8 cellular contexts compared by ENCODE assay signal in genomic region chr4:140048419-140049022, GRCh38.
DNase-seq lines count a peak whose midpoint lies in the region; ATAC-seq, FAIRE-seq and TF ChIP-seq lines count a peak whose summit lies in the region.

No MANE protein-coding gene starts in this region.

- TF ChIP-seq RAD21 in HepG2 (CRISPR knock-in tag; IDR thresholded peaks at IDR 0.05), result no peak

- peaks cover 32% of the 10 kb centered on the region for H3K27me3 Mint-ChIP-seq in activated CD4-positive, alpha-beta memory T cell treated with anti-CD3 and anti-CD28 coated beads for 36 hours
- H3K27me3 Mint-ChIP-seq in activated CD4-positive, alpha-beta memory T cell treated with anti-CD3 and anti-CD28 coated beads, Interleukin-2, amount 10 ng/mL, durations not matched to agents 7 days and 5 days, result peaks cover 46% of the 10 kb centered on the region
- H3K27me3 Mint-ChIP-seq in activated naive CD8-positive, alpha-beta T cell treated with anti-CD3 and anti-CD28 coated beads, Interleukin-2, amount 10 ng/mL, durations not matched to agents 7 days and 5 days, result no peaks in the 10 kb centered on the region

- H3K4me1 ChIP-seq in HepG2 (ENCODE audit: insufficient read depth, low read length), result peaks cover 20% of the 10 kb centered on the region
- peaks cover 8% of the 10 kb centered on the region for H3K4me1 ChIP-seq in testis

- H3K27me3 ChIP-seq in HepG2 (ENCODE audit: control insufficient read depth in 1 of 2, insufficient read depth in 2 of 2, low read length in 2 of 2) (peaks cover 0 to 6% of the 10 kb centered on the region in 2 experiments; a peak in 1 of 5 replicates), testis (no peaks in the 10 kb centered on the region)

- no peaks in the 10 kb centered on the region for H4K20me1 ChIP-seq in HepG2 (ENCODE audit: insufficient read depth, low read length)

- TF ChIP-seq EP300 in HepG2 (IDR thresholded peaks at IDR 0.05; ENCODE audit: low read depth in 2 of 2, low read length in 2 of 2) (no peak), HepG2 (CRISPR knock-in tag; IDR thresholded peaks at IDR 0.05; ENCODE audit: borderline replicate concordance) (no peak)

- H3K4me2 ChIP-seq in HepG2 (ENCODE audit: low read depth, low read length), result peak overlapping the region; percentile 58; the same call in 1 of the 2 replicates

- no peaks in the 10 kb centered on the region for H3K9me3 ChIP-seq in HepG2 (ENCODE audit: low read length)
- no peaks in the 10 kb centered on the region for H3K9me3 ChIP-seq in testis

- no peak overlapping the region for H3K4me3 ChIP-seq in HepG2 (replicated peaks in 1 of 3; ENCODE audit: insufficient read depth in 1 of 3, low read depth in 2 of 3, low read length in 3 of 3)
- peak overlapping the region; percentile 10 to 18 for H3K4me3 ChIP-seq in testis

- H3K4me1 Mint-ChIP-seq in activated CD4-positive, alpha-beta memory T cell treated with anti-CD3 and anti-CD28 coated beads for 36 hours (ENCODE audit: low read depth), result peaks cover 21% of the 10 kb centered on the region
- H3K4me1 Mint-ChIP-seq in activated CD4-positive, alpha-beta memory T cell treated with anti-CD3 and anti-CD28 coated beads, Interleukin-2, amount 10 ng/mL, durations not matched to agents 7 days and 5 days, result peaks cover 30% of the 10 kb centered on the region
- H3K4me1 Mint-ChIP-seq in activated naive CD8-positive, alpha-beta T cell treated with anti-CD3 and anti-CD28 coated beads, Interleukin-2, amount 10 ng/mL, durations not matched to agents 7 days and 5 days, result peaks cover 52% of the 10 kb centered on the region

- DNase-seq in activated CD4-positive, alpha-beta memory T cell treated with anti-CD3 and anti-CD28 coated beads for 36 hours, result no peak
- no peak for DNase-seq in activated CD4-positive, alpha-beta memory T cell treated with anti-CD3 and anti-CD28 coated beads, Interleukin-2, amount 10 ng/mL, durations not matched to agents 7 days and 5 days
- no peak for DNase-seq in activated naive CD8-positive, alpha-beta T cell treated with anti-CD3 and anti-CD28 coated beads, Interleukin-2, amount 10 ng/mL, durations not matched to agents 7 days and 5 days
- DNase-seq in HepG2 (ENCODE audit: low spot score) (no peak), testis (no peak), 8988T (no peak)
- DNase-seq in activated naive CD4-positive, alpha-beta T cell treated with anti-CD3 and anti-CD28 coated beads, Interleukin-2, amount 50 U/mL, for 72 hours (ENCODE audit: low spot score in 2 of 2), result no peak

- no peak for FAIRE-seq in HepG2 (lab: Jason Lieb, UNC)

- no TSS peak for BruUV-seq in HepG2 (replicated peaks; lab: Mats Ljungman, UMichigan)

- peak overlapping the region; percentile 16 for H2AFZ ChIP-seq in HepG2 (ENCODE audit: low read length)

- WGBS in HepG2 (ENCODE audit: low lambda C conversion rate), result 21% methylated on average over 4 of the region's 4 CpGs
- 13 to 23% methylated on average over 4 of the region's 4 CpGs for WGBS in testis, 2 donors

- no peak for TF ChIP-seq CTCF in HepG2 (CRISPR knock-in tag; IDR thresholded peaks at IDR 0.05)
- TF ChIP-seq CTCF in testis (IDR thresholded peaks at IDR 0.05), result no peak

- TF ChIP-seq POLR2A in HepG2 (IDR thresholded peaks at IDR 0.05; ENCODE audit: insufficient read depth in 1 of 2, low read depth in 2 of 2, low read length in 2 of 2), result no peak
- TF ChIP-seq POLR2A in testis (IDR thresholded peaks at IDR 0.05), result no peak

- intact Hi-C loops in activated CD4-positive, alpha-beta memory T cell treated with anti-CD3 and anti-CD28 coated beads for 36 hours (cut with micrococcal nuclease), result loop anchor here (2.0 kb wide), 2 partner anchors 22 to 102 kb away; no protein-coding TSS in a partner anchor
- intact Hi-C loops in HepG2 (cut with micrococcal nuclease; ENCODE audit: unreplicated experiment), result no loop called here
- intact Hi-C loops in testis (cut with DNase I; ENCODE audit: low total_unique reads), result no loop called here

- peak overlapping the region; percentile 57 for H3K4me3 Mint-ChIP-seq in activated CD4-positive, alpha-beta memory T cell treated with anti-CD3 and anti-CD28 coated beads for 36 hours
- no peak overlapping the region for H3K4me3 Mint-ChIP-seq in activated CD4-positive, alpha-beta memory T cell treated with anti-CD3 and anti-CD28 coated beads, Interleukin-2, amount 10 ng/mL, durations not matched to agents 7 days and 5 days
- H3K4me3 Mint-ChIP-seq in activated naive CD8-positive, alpha-beta T cell treated with anti-CD3 and anti-CD28 coated beads, Interleukin-2, amount 10 ng/mL, durations not matched to agents 7 days and 5 days, result peak overlapping the region; percentile 91

- H3K9me3 Mint-ChIP-seq in activated CD4-positive, alpha-beta memory T cell treated with anti-CD3 and anti-CD28 coated beads for 36 hours, result no peaks in the 10 kb centered on the region
- no peaks in the 10 kb centered on the region for H3K9me3 Mint-ChIP-seq in activated CD4-positive, alpha-beta memory T cell treated with anti-CD3 and anti-CD28 coated beads, Interleukin-2, amount 10 ng/mL, durations not matched to agents 7 days and 5 days
- H3K9me3 Mint-ChIP-seq in activated naive CD8-positive, alpha-beta T cell treated with anti-CD3 and anti-CD28 coated beads, Interleukin-2, amount 10 ng/mL, durations not matched to agents 7 days and 5 days, result no peaks in the 10 kb centered on the region
- no peaks in the 10 kb centered on the region for H3K9me3 Mint-ChIP-seq in activated naive CD4-positive, alpha-beta T cell treated with anti-CD3 and anti-CD28 coated beads, Interleukin-2, amount 50 U/mL, for 72 hours

- no peaks in the 10 kb centered on the region for H3K36me3 Mint-ChIP-seq in activated CD4-positive, alpha-beta memory T cell treated with anti-CD3 and anti-CD28 coated beads for 36 hours
- no peaks in the 10 kb centered on the region for H3K36me3 Mint-ChIP-seq in activated CD4-positive, alpha-beta memory T cell treated with anti-CD3 and anti-CD28 coated beads, Interleukin-2, amount 10 ng/mL, durations not matched to agents 7 days and 5 days (ENCODE audit: low read depth)
- H3K36me3 Mint-ChIP-seq in activated naive CD8-positive, alpha-beta T cell treated with anti-CD3 and anti-CD28 coated beads, Interleukin-2, amount 10 ng/mL, durations not matched to agents 7 days and 5 days, result no peaks in the 10 kb centered on the region
- H3K36me3 Mint-ChIP-seq in activated naive CD4-positive, alpha-beta T cell treated with anti-CD3 and anti-CD28 coated beads, Interleukin-2, amount 50 U/mL, for 72 hours, result peaks cover 0 to 7% of the 10 kb centered on the region in 2 donors

- in situ Hi-C loops in HepG2 (cut with HindIII; ENCODE audit: extremely low pct_ligation_motif_present, low pct_unique_long_range_greater_than_20kb), result no loop called here

- H3K9ac ChIP-seq in HepG2 (ENCODE audit: insufficient read depth, low read depth, low read length), result no peak overlapping the region

- H3K27ac Mint-ChIP-seq in activated CD4-positive, alpha-beta memory T cell treated with anti-CD3 and anti-CD28 coated beads for 36 hours, result no peak overlapping the region
- H3K27ac Mint-ChIP-seq in activated CD4-positive, alpha-beta memory T cell treated with anti-CD3 and anti-CD28 coated beads, Interleukin-2, amount 10 ng/mL, durations not matched to agents 7 days and 5 days, result no peak overlapping the region
- peak overlapping the region; percentile 92 for H3K27ac Mint-ChIP-seq in activated naive CD8-positive, alpha-beta T cell treated with anti-CD3 and anti-CD28 coated beads, Interleukin-2, amount 10 ng/mL, durations not matched to agents 7 days and 5 days
- H3K27ac Mint-ChIP-seq in activated naive CD4-positive, alpha-beta T cell treated with anti-CD3 and anti-CD28 coated beads, Interleukin-2, amount 50 U/mL, for 72 hours, result peak overlapping the region in 1 of 2 donors; percentile 83

- POLR2A ChIA-PET in activated CD4-positive, alpha-beta memory T cell treated with anti-CD3 and anti-CD28 coated beads for 36 hours (lab: Charles Lee), result no interaction called here
- POLR2A ChIA-PET in activated CD4-positive, alpha-beta memory T cell treated with anti-CD3 and anti-CD28 coated beads, Interleukin-2, amount 10 ng/mL, durations not matched to agents 7 days and 5 days (lab: Charles Lee), result interaction anchor here (1.2 to 1.6 kb wide), 2 partner anchors 21 to 105 kb away, joined by 3 to 4 read pairs; partner anchors contain the start of gene MAML3
- POLR2A ChIA-PET in activated naive CD8-positive, alpha-beta T cell treated with anti-CD3 and anti-CD28 coated beads, Interleukin-2, amount 10 ng/mL, durations not matched to agents 7 days and 5 days (lab: Charles Lee), result interaction anchor here (0.7 to 2.1 kb wide), 8 partner anchors 11 to 206 kb away, joined by 3 to 11 read pairs (median 6); partner anchors contain the start of gene MAML3
- POLR2A ChIA-PET in HepG2 (lab: Yijun Ruan, JAX), result no interaction called here

- ATAC-seq in activated naive CD8-positive, alpha-beta T cell treated with anti-CD3 and anti-CD28 coated beads, Interleukin-2, amount 10 ng/mL, durations not matched to agents 7 days and 5 days (ENCODE audit: low read depth), result no peak
- ATAC-seq in HepG2 (no peak), HG03039 (IDR thresholded peaks at IDR 0.05; ENCODE audit: unreplicated experiment) (no peak)
- ATAC-seq in activated naive CD4-positive, alpha-beta T cell treated with anti-CD3 and anti-CD28 coated beads, Interleukin-2, amount 50 U/mL, for 72 hours, result no peak

- CTCF ChIA-PET in activated CD4-positive, alpha-beta memory T cell treated with anti-CD3 and anti-CD28 coated beads for 36 hours (lab: Charles Lee), result interaction anchor here (0.9 to 1.8 kb wide), 5 partner anchors 22 to 205 kb away, joined by 3 to 7 read pairs (median 3); no protein-coding TSS in a partner anchor
- CTCF ChIA-PET in activated CD4-positive, alpha-beta memory T cell treated with anti-CD3 and anti-CD28 coated beads, Interleukin-2, amount 10 ng/mL, durations not matched to agents 7 days and 5 days (lab: Charles Lee), result interaction anchor here (1.1 to 1.7 kb wide), 2 partner anchors 21 to 316 kb away, joined by 3 to 4 read pairs; no protein-coding TSS in a partner anchor
- CTCF ChIA-PET in HepG2 (lab: Yijun Ruan, JAX; ENCODE audit: low intra/inter-chr PET ratio, low total read pairs), result no interaction called here

- H3K79me2 ChIP-seq in HepG2 (ENCODE audit: insufficient read depth, low read length), result no peaks in the 10 kb centered on the region

- H3K27ac ChIP-seq in HepG2 (ENCODE audit: extremely low read length, insufficient read depth, low read length) (no peak overlapping the region), testis (peak overlapping the region; percentile 60 to 68)

- H3K36me3 ChIP-seq in HepG2 (replicated peaks in 1 of 2; ENCODE audit: control insufficient read depth in 1 of 2, insufficient read depth in 2 of 2, low read length in 2 of 2), result no peaks in the 10 kb centered on the region
- no peaks in the 10 kb centered on the region for H3K36me3 ChIP-seq in testis (ENCODE audit: low read depth, missing control alignments)

TF ChIP-seq in HepG2, 621 proteins besides CTCF, POLR2A, EP300 and RAD21 (continues in another document):
- TF ChIP-seq ZNF850 (CRISPR knock-in tag; conservative IDR thresholded peaks at IDR 0.05), result no peak
- TF ChIP-seq ZNF260 (CRISPR knock-in tag; IDR thresholded peaks at IDR 0.05; ENCODE audit: borderline replicate concordance, low read depth), result no peak
- TF ChIP-seq FOXK1 (CRISPR knock-in tag; IDR thresholded peaks at IDR 0.05; ENCODE audit: borderline replicate concordance, low read depth), result no peak
- no peak for TF ChIP-seq FOXC1 (CRISPR knock-in tag; IDR thresholded peaks at IDR 0.05; ENCODE audit: borderline replicate concordance)
- no peak for TF ChIP-seq ZNF569 (CRISPR knock-in tag; IDR thresholded peaks at IDR 0.05; ENCODE audit: borderline replicate concordance)

Comparison
In these comparisons a context has a peak if more than half of its experiments do, and no peak if none do; other contexts are left out.
1. POLR2A ChIA-PET loops: an anchor here in activated CD4-positive, alpha-beta memory T cell treated with anti-CD3 and anti-CD28 coated beads, Interleukin-2, amount 10 ng/mL, durations not matched to agents 7 days and 5 days (1.2 to 1.6 kb wide) and activated naive CD8-positive, alpha-beta T cell treated with anti-CD3 and anti-CD28 coated beads, Interleukin-2, amount 10 ng/mL, durations not matched to agents 7 days and 5 days (0.7 to 2.1 kb wide); none called in activated CD4-positive, alpha-beta memory T cell treated with anti-CD3 and anti-CD28 coated beads for 36 hours and HepG2.
2. H3K4me3 ChIP-seq: peak in testis (2 of 2); none in HepG2 (0 of 3).